21 cellular contexts compared by ENCODE assay signal in genomic region chr6:97060254-97060653, GRCh38.
"Had no signal": no experiment of that assay in that cellular context is flagged by ENCODE, and none has a peak within 500 bp of the region (broad histone marks: within the 10 kb centered on the region; RNA-seq: fewer than 3 reads in every experiment).

No MANE protein-coding gene starts in this region.

- H3K4me3 Mint-ChIP-seq: effector memory CD8-positive, alpha-beta T cell; endodermal cell; mesothelial cell of epicardium had no signal

- H3K27ac Mint-ChIP-seq: effector memory CD8-positive, alpha-beta T cell; endodermal cell; mesothelial cell of epicardium had no signal

- DNase-seq: dermis blood vessel endothelial cell; effector CD8-positive, alpha-beta T cell; effector memory CD8-positive, alpha-beta T cell; endodermal cell; esophagus squamous epithelium; foreskin fibroblast; foreskin melanocyte; gastrocnemius medialis; glutamatergic neuron; head of caudate nucleus; heart right ventricle; left cardiac atrium; left lung; left ventricle myocardium superior; lower lobe of right lung; mesenchymal stem cell; mucosa of descending colon had no signal

- ATAC-seq: esophagus mucosa, gastrocnemius medialis, left ventricle myocardium superior, mucosa of descending colon had no signal

- H3K36me3 Mint-ChIP-seq: mesothelial cell of epicardium had no signal

- H3K9me3 Mint-ChIP-seq: effector memory CD8-positive, alpha-beta T cell; endodermal cell; mesothelial cell of epicardium had no signal

- H3K27ac ChIP-seq: coronary artery, epithelial cell of prostate, esophagus squamous epithelium, gastrocnemius medialis, heart right ventricle, left lung, lower lobe of right lung had no signal

- H3K27me3 Mint-ChIP-seq: effector memory CD8-positive, alpha-beta T cell had no signal
